Comparison of ENCODE assay signal across 13 cellular contexts in the genomic region with DNA sequence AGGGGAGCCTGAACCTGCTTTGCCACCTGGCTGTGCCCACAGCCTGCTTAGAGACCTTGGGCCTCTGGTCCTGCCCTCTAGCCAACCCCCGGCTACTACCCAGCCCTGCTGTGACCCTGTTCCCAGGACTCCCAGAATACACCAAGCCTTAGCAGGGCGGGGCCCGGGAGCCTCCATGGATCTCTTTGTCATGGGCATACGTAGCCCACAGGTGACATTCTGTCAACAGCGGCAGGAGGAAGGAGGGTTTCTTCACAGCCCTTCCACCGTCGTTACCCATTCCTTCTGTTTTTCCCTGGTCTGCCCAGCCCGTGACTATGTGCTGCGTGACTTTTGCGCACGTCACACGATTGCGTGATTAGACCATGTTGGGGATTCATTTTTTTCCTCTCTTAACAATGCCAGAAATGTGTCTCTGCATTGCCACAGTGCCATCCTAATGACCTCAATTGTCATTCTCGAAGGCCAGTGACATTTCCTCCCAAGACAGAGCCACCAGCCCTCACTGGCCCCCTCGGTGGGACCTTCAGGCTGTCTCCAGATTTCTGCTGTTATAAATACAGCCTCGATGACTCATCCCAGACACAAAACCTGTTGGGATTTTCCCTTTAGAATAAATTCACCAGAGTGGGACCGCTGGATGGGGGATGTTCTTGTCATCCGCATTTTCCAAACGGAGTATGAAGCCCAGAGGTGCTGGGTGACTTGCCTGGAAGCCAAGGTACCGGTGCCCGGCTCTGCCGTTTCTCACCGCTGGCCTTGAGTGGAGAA. TPM values are rescaled to one million over a fixed set of nuclear protein-coding genes. Genes with fewer than 3 reads are reported as not detected.
A peak's percentile ranks its signal among the peaks of the same experiment; 100 is the strongest.
DNase-seq lines count a peak whose midpoint lies in the region; ATAC-seq, FAIRE-seq and TF ChIP-seq lines count a peak whose summit lies in the region.
"Had no signal": no experiment of that assay in that cellular context is flagged by ENCODE, and none has a peak within 500 bp of the region (broad histone marks: within the 10 kb centered on the region; RNA-seq: fewer than 3 reads in every experiment).

No MANE protein-coding gene starts in this region.

- TF ChIP-seq CTCF in fibroblast of villous mesenchyme (IDR thresholded peaks at IDR 0.05; ENCODE audit: insufficient read depth, low read depth, low read length) (no peak), tibial artery (IDR thresholded peaks at IDR 0.05) (no peak)

- FAIRE-seq in HTR-8/SVneo (lab: Jason Lieb, UNC) = peak; percentile 4

- DNase-seq in HTR-8/SVneo (ENCODE audit: insufficient read length, low spot score) (peak; percentile 49), fibroblast of villous mesenchyme (ENCODE audit: low read depth) (peak; percentile 59), tibial artery (no peak), DMS79 treated with DMSO at 0.1 percent for 48 hours (lab: John Stamatoyannopoulos, UW) (no peak), cerebellar cortex (ENCODE audit: low spot score) (no peak)
- DNase-seq: COR-L47, NCI-H187 treated with DMSO at 0.1 percent for 48 hours, T-helper 9 cell had no signal

- ATAC-seq in HG02973 (IDR thresholded peaks at IDR 0.05; ENCODE audit: unreplicated experiment) = no peak

- H3K27ac ChIP-seq in angular gyrus (ENCODE audit: low read depth, low read length) = peak overlapping the region; percentile 89
- peak overlapping the region; percentile 61 to 70 for H3K27ac ChIP-seq in tibial artery

- no peak overlapping the region for H3K4me3 ChIP-seq in fibroblast of villous mesenchyme (ENCODE audit: low read depth, low read length)
- H3K4me3 ChIP-seq in tibial artery = no peak overlapping the region
- H3K4me3 ChIP-seq: HAP-1 had no signal

- no peaks in the 10 kb centered on the region for H3K36me3 ChIP-seq in tibial artery
- H3K36me3 ChIP-seq: HAP-1 had no signal

- intact Hi-C loops in tibial artery (cut with DNase I; ENCODE audit: low total_unique reads) = no loop called here

- peaks cover 0 to 36% (median 20%) of the 10 kb centered on the region in 4 donors for H3K4me1 ChIP-seq in tibial artery
- H3K4me1 ChIP-seq: HAP-1 had no signal

- no peaks in the 10 kb centered on the region for H3K9me3 ChIP-seq in tibial artery
- H3K9me3 ChIP-seq: HAP-1 had no signal

- no peaks in the 10 kb centered on the region for H3K27me3 ChIP-seq in tibial artery

RNA-seq across cellular contexts. Expression of a gene that starts 9.0 kb away (rescaled TPM):
- total RNA-seq in fibroblast of villous mesenchyme = 0.43 and 0.64 TPM in 2 replicates
- total RNA-seq: activated CD8-positive, alpha-beta memory T cell treated with anti-CD3 and anti-CD28 coated beads for 36 hours had no signal

RNA-seq across cellular contexts. Expression of a gene that starts 24.7 kb away (rescaled TPM):
- 12.5 and 13.9 TPM in 2 replicates for total RNA-seq in fibroblast of villous mesenchyme

RNA-seq across cellular contexts. Expression of a gene that starts 56.9 kb away (rescaled TPM):
- not detected in 2 replicates for total RNA-seq in fibroblast of villous mesenchyme
- total RNA-seq: activated CD8-positive, alpha-beta memory T cell treated with anti-CD3 and anti-CD28 coated beads for 36 hours; subcutaneous adipose tissue had no signal

Comparison
In these comparisons a context has a peak if more than half of its experiments do, and no peak if none do; other contexts are left out.
1. DNase-seq: peak in HTR-8/SVneo (single experiment) and fibroblast of villous mesenchyme (single experiment); none in tibial artery (0 of 2), DMS79 treated with DMSO at 0.1 percent for 48 hours (single experiment) and cerebellar cortex (single experiment).